12 cellular contexts compared by ENCODE assay signal in genomic region chr20:8153281-8153908, GRCh38. TPM values are rescaled to one million over a fixed set of nuclear protein-coding genes. Genes with fewer than 3 reads are reported as not detected.
DNase-seq lines count a peak whose midpoint lies in the region; ATAC-seq, FAIRE-seq and TF ChIP-seq lines count a peak whose summit lies in the region.
"Had no signal": no experiment of that assay in that cellular context is flagged by ENCODE, and none has a peak within 500 bp of the region (broad histone marks: within the 10 kb centered on the region; RNA-seq: fewer than 3 reads in every experiment).

No MANE protein-coding gene starts in this region.

- H3K27ac ChIP-seq in A549 (no peak overlapping the region), esophagus muscularis mucosa (replicated peaks in 1 of 4) (peak overlapping the region; percentile 2 to 74 (median 54)), sigmoid colon (peak overlapping the region in 2 of 4 donors; percentile 30 to 58), endodermal cell (ENCODE audit: low read depth, low read length) (no peak overlapping the region)
- H3K27ac ChIP-seq: epithelial cell of prostate had no signal

- peaks cover 6% of the 10 kb centered on the region for H3K9me3 Mint-ChIP-seq in endodermal cell

- CTCF ChIA-PET in A549 (lab: Yijun Ruan, JAX), result interaction anchor here (0.8 to 1.9 kb wide), 4 partner anchors 11 to 40 kb away, joined by 3 to 8 read pairs (median 3); partner anchors contain the start of gene PLCB1

- H3K4me2 ChIP-seq in A549 (no peak overlapping the region), Loucy (ENCODE audit: low read depth, low read length, poor library complexity, severe bottlenecking) (peak overlapping the region; percentile 77)

- no peaks in the 10 kb centered on the region for H3K9me2 ChIP-seq in Loucy (replicated peaks; ENCODE audit: low read depth, low read length)

- H3K36me3 ChIP-seq in Loucy (ENCODE audit: insufficient read depth, low read length), result 0 out of 2 replicates have a peak, but pooled peaks cover 5% of the 10 kb centered on the region
- H3K36me3 ChIP-seq in esophagus muscularis mucosa, result no peaks in the 10 kb centered on the region
- H3K36me3 ChIP-seq in sigmoid colon, result no peaks in the 10 kb centered on the region
- H3K36me3 ChIP-seq in endodermal cell (ENCODE audit: control insufficient read depth, insufficient read depth, low read length), result no peaks in the 10 kb centered on the region
- H3K36me3 ChIP-seq: HAP-1 had no signal

- no peaks in the 10 kb centered on the region for H3K27me3 Mint-ChIP-seq in endodermal cell (ENCODE audit: insufficient read depth)

- no peak overlapping the region for H2AFZ ChIP-seq in Loucy (ENCODE audit: low read length)

- H3F3A ChIP-seq in Loucy (ENCODE audit: low read depth), result peaks cover 20% of the 10 kb centered on the region; the same call in 1 of the 2 replicates

- TF ChIP-seq POLR2A in A549 (IDR thresholded peaks at IDR 0.05; ENCODE audit: low read length) (no peak), esophagus muscularis mucosa (IDR thresholded peaks at IDR 0.05; ENCODE audit: low read depth) (no peak), sigmoid colon (IDR thresholded peaks at IDR 0.05) (no peak)

- TF ChIP-seq EP300 in A549 (IDR thresholded peaks at IDR 0.05) (no peak), esophagus muscularis mucosa (IDR thresholded peaks at IDR 0.05) (no peak), sigmoid colon (IDR thresholded peaks at IDR 0.05) (no peak)

- H4K20me1 ChIP-seq in Loucy (ENCODE audit: insufficient read depth, low read length, poor library complexity, severe bottlenecking), result peaks cover 4% of the 10 kb centered on the region

- WGBS in A549 (ENCODE audit: missing lambda C conversion rate), result 47% methylated on average over 3 of the region's 3 CpGs
- 34% methylated on average over 3 of the region's 3 CpGs for WGBS in esophagus muscularis mucosa
- 13 to 30% methylated on average over 3 of the region's 3 CpGs for WGBS in sigmoid colon, 2 donors
- 80 to 86% methylated on average over 1 to 2 of the region's 3 CpGs for WGBS in endodermal cell (ENCODE audit: insufficient coverage in 1 of 2, insufficient read length in 1 of 2), 2 experiments

- no peak for TF ChIP-seq RAD21 in A549 (conservative IDR thresholded peaks at IDR 0.05 in 1 of 2, IDR thresholded peaks at IDR 0.05 in 1 of 2)

- TF ChIP-seq CTCF in A549 (IDR thresholded peaks at IDR 0.05), result no peak
- no peak for TF ChIP-seq CTCF in Loucy (conservative IDR thresholded peaks at IDR 0.05; ENCODE audit: low read length)
- no peak for TF ChIP-seq CTCF in esophagus muscularis mucosa (IDR thresholded peaks at IDR 0.05)
- TF ChIP-seq CTCF in sigmoid colon (IDR thresholded peaks at IDR 0.05), result no peak
- TF ChIP-seq CTCF in endodermal cell (conservative IDR thresholded peaks at IDR 0.05), result no peak

- H3K79me2 ChIP-seq in Loucy (ENCODE audit: insufficient read depth, low read length), result peaks cover 56% of the 10 kb centered on the region

- no peak overlapping the region for H3K27ac Mint-ChIP-seq in endodermal cell

- DNase-seq in A549 (ENCODE audit: low read depth in 1 of 2, low spot score in 1 of 2), result no peak
- no peak for DNase-seq in esophagus muscularis mucosa (ENCODE audit: extremely low spot score)
- no peak for DNase-seq in amygdala (lab: John Stamatoyannopoulos, UW)
- no peak for DNase-seq in sigmoid colon
- DNase-seq in endodermal cell, result no peak
- no peak for DNase-seq in anterior cingulate cortex (lab: John Stamatoyannopoulos, UW)
- DNase-seq: activated CD4-positive, CD25-positive, alpha-beta regulatory T cell treated with anti-CD3 and anti-CD28 coated beads, Interleukin-2, amount 50 U/mL, for 72 hours; NCI-H1930 had no signal

- H3K9me3 ChIP-seq in A549 (peaks cover 6% of the 10 kb centered on the region; the same call in 2 of the 3 replicates), Loucy (ENCODE audit: insufficient read depth, low read depth, low read length) (no peaks in the 10 kb centered on the region), esophagus muscularis mucosa (no peaks in the 10 kb centered on the region), sigmoid colon (no peaks in the 10 kb centered on the region), endodermal cell (ENCODE audit: control insufficient read depth, low read length) (peaks cover 13% of the 10 kb centered on the region)

- intact Hi-C loops in esophagus muscularis mucosa (cut with DNase I), result no loop called here
- intact Hi-C loops in sigmoid colon (cut with DNase I), result no loop called here

- POLR2A ChIA-PET in A549 (lab: Yijun Ruan, JAX), result no interaction called here

- H3K4me3 Mint-ChIP-seq in endodermal cell, result no peak overlapping the region

- H3K4me1 ChIP-seq in A549 (peaks cover 35% of the 10 kb centered on the region), Loucy (ENCODE audit: insufficient read depth, low read length, poor library complexity, severe bottlenecking) (peaks cover 78% of the 10 kb centered on the region), esophagus muscularis mucosa (peaks cover 60 to 96% (median 94%) of the 10 kb centered on the region in 4 donors), sigmoid colon (peaks cover 0 to 80% (median 59%) of the 10 kb centered on the region in 4 donors), endodermal cell (ENCODE audit: control insufficient read depth, insufficient read depth, low read length) (no peaks in the 10 kb centered on the region)

- no peaks in the 10 kb centered on the region for H3K27me3 ChIP-seq in Loucy (ENCODE audit: insufficient read depth, low read length, poor library complexity, severe bottlenecking)
- no peaks in the 10 kb centered on the region for H3K27me3 ChIP-seq in esophagus muscularis mucosa
- no peaks in the 10 kb centered on the region for H3K27me3 ChIP-seq in sigmoid colon
- no peaks in the 10 kb centered on the region for H3K27me3 ChIP-seq in endodermal cell (ENCODE audit: control insufficient read depth, insufficient read depth, low read length, poor library complexity, severe bottlenecking)

- peaks cover 7% of the 10 kb centered on the region for H3K4me1 Mint-ChIP-seq in endodermal cell

- H3K4me3 ChIP-seq in A549, result no peak overlapping the region
- peak overlapping the region; percentile 25 for H3K4me3 ChIP-seq in Loucy (ENCODE audit: low read length, poor library complexity, severe bottlenecking)
- H3K4me3 ChIP-seq in esophagus muscularis mucosa, result no peak overlapping the region
- no peak overlapping the region for H3K4me3 ChIP-seq in sigmoid colon
- no peak overlapping the region for H3K4me3 ChIP-seq in endodermal cell (ENCODE audit: low read length)
- H3K4me3 ChIP-seq: HAP-1 had no signal

- no peak for ATAC-seq in A549
- ATAC-seq in GM18502 (IDR thresholded peaks at IDR 0.05; ENCODE audit: poor library complexity, unreplicated experiment), result peak; percentile 59

- H3K9ac ChIP-seq in Loucy (ENCODE audit: low read depth, low read length, poor library complexity, severe bottlenecking) (peak overlapping the region; percentile 46), endodermal cell (ENCODE audit: extremely low read depth, low read length, poor library complexity, severe bottlenecking) (no peak overlapping the region)

- peaks cover 6% of the 10 kb centered on the region for H3K36me3 Mint-ChIP-seq in endodermal cell (ENCODE audit: low read depth)

- FAIRE-seq in A549 (lab: Jason Lieb, UNC), result peak; percentile 90

TF ChIP-seq in A549, 52 proteins besides CTCF, POLR2A, EP300 and RAD21 (continues in another document):
- TF ChIP-seq MAZ (IDR thresholded peaks at IDR 0.05; ENCODE audit: borderline replicate concordance, low read depth, low read length), result no peak
- TF ChIP-seq POLR2AphosphoS2 (conservative IDR thresholded peaks at IDR 0.05; ENCODE audit: low read length), result no peak
- no peak for TF ChIP-seq SREBF2 (IDR thresholded peaks at IDR 0.05)
- TF ChIP-seq, protein P1, sequence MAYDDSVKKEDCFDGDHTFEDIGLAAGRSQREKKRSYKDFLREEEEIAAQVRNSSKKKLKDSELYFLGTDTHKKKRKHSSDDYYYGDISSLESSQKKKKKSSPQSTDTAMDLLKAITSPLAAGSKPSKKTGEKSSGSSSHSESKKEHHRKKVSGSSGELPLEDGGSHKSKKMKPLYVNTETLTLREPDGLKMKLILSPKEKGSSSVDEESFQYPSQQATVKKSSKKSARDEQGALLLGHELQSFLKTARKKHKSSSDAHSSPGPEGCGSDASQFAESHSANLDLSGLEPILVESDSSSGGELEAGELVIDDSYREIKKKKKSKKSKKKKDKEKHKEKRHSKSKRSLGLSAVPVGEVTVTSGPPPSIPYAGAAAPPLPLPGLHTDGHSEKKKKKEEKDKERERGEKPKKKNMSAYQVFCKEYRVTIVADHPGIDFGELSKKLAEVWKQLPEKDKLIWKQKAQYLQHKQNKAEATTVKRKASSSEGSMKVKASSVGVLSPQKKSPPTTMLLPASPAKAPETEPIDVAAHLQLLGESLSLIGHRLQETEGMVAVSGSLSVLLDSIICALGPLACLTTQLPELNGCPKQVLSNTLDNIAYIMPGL (CRISPR knock-in tag; IDR thresholded peaks at IDR 0.05; ENCODE audit: borderline replicate concordance), result no peak
- TF ChIP-seq CHD4 (IDR thresholded peaks at IDR 0.05; ENCODE audit: borderline replicate concordance), result no peak
- TF ChIP-seq NFE2L2 (conservative IDR thresholded peaks at IDR 0.05; ENCODE audit: low read length), result no peak
- TF ChIP-seq HOXB5 (CRISPR knock-in tag; IDR thresholded peaks at IDR 0.05), result no peak
- TF ChIP-seq, protein P2, sequence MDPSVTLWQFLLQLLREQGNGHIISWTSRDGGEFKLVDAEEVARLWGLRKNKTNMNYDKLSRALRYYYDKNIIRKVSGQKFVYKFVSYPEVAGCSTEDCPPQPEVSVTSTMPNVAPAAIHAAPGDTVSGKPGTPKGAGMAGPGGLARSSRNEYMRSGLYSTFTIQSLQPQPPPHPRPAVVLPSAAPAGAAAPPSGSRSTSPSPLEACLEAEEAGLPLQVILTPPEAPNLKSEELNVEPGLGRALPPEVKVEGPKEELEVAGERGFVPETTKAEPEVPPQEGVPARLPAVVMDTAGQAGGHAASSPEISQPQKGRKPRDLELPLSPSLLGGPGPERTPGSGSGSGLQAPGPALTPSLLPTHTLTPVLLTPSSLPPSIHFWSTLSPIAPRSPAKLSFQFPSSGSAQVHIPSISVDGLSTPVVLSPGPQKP (IDR thresholded peaks at IDR 0.05; ENCODE audit: low read depth, low read length), result no peak

RNA-seq across cellular contexts. Expression of gene PLCB1, which starts 21.3 kb away (rescaled TPM):
- 5.9 and 6.3 TPM in 2 replicates for polyA plus RNA-seq in A549 (2011; rRNA removed)
- 0.32 and 0.47 TPM in 2 replicates for polyA plus RNA-seq in A549 (2012; cell fraction: cytosol; rRNA removed)
- 0.25 and 0.56 TPM in 2 replicates for polyA plus RNA-seq in A549 (2012; cell fraction: nucleus; rRNA removed)
- 0.60 to 1.0 TPM (median 0.97 TPM) in 3 replicates for polyA plus RNA-seq in A549 (2017; fragmentation: RNase III; extraction: RNeasy Plus Mini Kit Qiagen cat#74134 plus additional on column Dnase treatment)
- polyA minus RNA-seq in A549 (2011; rRNA and poly(A)+ RNA removed), result 6.5 and 10.2 TPM in 2 replicates
- total RNA-seq in esophagus muscularis mucosa, result 100 to 1,000 TPM in 1 of 4 donors, 10 to 100 TPM in 3; 72.9 to 115 (median 76.3) TPM
- total RNA-seq in sigmoid colon, result 100 to 1,000 TPM in 2 of 4 donors, 10 to 100 TPM in 2; 86.7 to 117 (median 102) TPM
- 1 to 10 TPM in 2 of 3 donors, under 1 TPM in 1; 0.92 to 3.6 (median 3.4) TPM for polyA plus RNA-seq in sigmoid colon
- 10 to 100 TPM; 15.3 to 16.5 TPM for total RNA-seq in endodermal cell
- 13.1 TPM for polyA plus RNA-seq in endodermal cell (2013, experiment 1 of 2)
- 12.5 TPM for polyA plus RNA-seq in endodermal cell (2013, experiment 2 of 2)

Comparison
In these comparisons a context has a peak if more than half of its experiments do, and no peak if none do; other contexts are left out.
1. H3K27ac ChIP-seq: peak in esophagus muscularis mucosa (4 of 4); none in A549 (0 of 2) and endodermal cell (single experiment).
2. RNA of gene PLCB1, which starts 21.3 kb away (total RNA-seq): 86.7 to 117 TPM in sigmoid colon and 72.9 to 115 TPM in esophagus muscularis mucosa; 15.3 to 16.5 TPM in endodermal cell; every median in the first group is over 4 times any median in the second.